ENCODE assay signal across 25 cellular contexts in the genomic region with DNA sequence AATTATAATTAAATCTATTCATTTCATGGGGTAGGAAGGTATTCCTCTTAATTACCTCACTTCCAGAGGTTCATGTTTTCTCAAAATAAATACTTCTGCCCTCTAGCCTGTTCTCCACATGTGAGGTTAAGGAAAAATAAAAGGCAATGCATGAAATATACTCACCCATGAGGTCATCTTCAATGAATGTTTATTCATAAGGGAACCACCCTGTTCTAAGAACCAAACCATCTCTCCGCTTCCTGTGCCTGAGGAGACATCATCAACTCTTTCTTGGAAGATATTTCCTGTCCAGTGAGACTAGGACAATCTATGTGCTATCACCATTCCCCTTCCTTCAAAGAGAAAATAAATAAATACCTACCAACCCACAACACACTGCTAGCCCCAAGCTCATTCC.
"Had no signal": no experiment of that assay in that cellular context is flagged by ENCODE, and none has a peak within 500 bp of the region (broad histone marks: within the 10 kb centered on the region; RNA-seq: fewer than 3 reads in every experiment).

No MANE protein-coding gene starts in this region.

- FAIRE-seq: RCC 7860 had no signal

- H3K27me3 Mint-ChIP-seq: activated CD4-positive, alpha-beta T cell treated with anti-CD3 and anti-CD28 coated beads, Interleukin-2, amount 10 ng/mL, durations not matched to agents 7 days and 5 days; activated naive CD4-positive, alpha-beta T cell treated with anti-CD3 and anti-CD28 coated beads, Interleukin-2, amount 10 ng/mL, durations not matched to agents 7 days and 5 days; brain had no signal

- H3K27ac ChIP-seq: adrenal gland, ascending aorta, cardiac muscle cell, VCaP had no signal

- H3K36me3 ChIP-seq: adrenal gland, ascending aorta, cardiac muscle cell had no signal

- H3K36me3 Mint-ChIP-seq: activated CD4-positive, alpha-beta memory T cell treated with anti-CD3 and anti-CD28 coated beads for 36 hours; activated naive CD4-positive, alpha-beta T cell treated with anti-CD3 and anti-CD28 coated beads, Interleukin-2, amount 10 ng/mL, durations not matched to agents 7 days and 5 days; activated naive CD8-positive, alpha-beta T cell treated with anti-CD3 and anti-CD28 coated beads for 36 hours; brain had no signal

- H3K9me3 ChIP-seq: adrenal gland, ascending aorta had no signal

- H3K27ac Mint-ChIP-seq: activated CD4-positive, alpha-beta memory T cell treated with anti-CD3 and anti-CD28 coated beads for 36 hours; activated CD4-positive, alpha-beta T cell treated with anti-CD3 and anti-CD28 coated beads, Interleukin-2, amount 10 ng/mL, durations not matched to agents 7 days and 5 days; activated naive CD4-positive, alpha-beta T cell treated with anti-CD3 and anti-CD28 coated beads, Interleukin-2, amount 10 ng/mL, durations not matched to agents 7 days and 5 days; activated naive CD8-positive, alpha-beta T cell treated with anti-CD3 and anti-CD28 coated beads for 36 hours; activated T-helper 17 cell treated with anti-CD3 and anti-CD28 coated beads, Interleukin-2, amount 50 U/mL, for 72 hours; brain had no signal

- H3K27me3 ChIP-seq: adrenal gland, ascending aorta, cardiac muscle cell had no signal

- H3K4me3 Mint-ChIP-seq: activated CD4-positive, alpha-beta memory T cell treated with anti-CD3 and anti-CD28 coated beads for 36 hours; activated CD4-positive, alpha-beta T cell treated with anti-CD3 and anti-CD28 coated beads, Interleukin-2, amount 10 ng/mL, durations not matched to agents 7 days and 5 days; activated naive CD4-positive, alpha-beta T cell treated with anti-CD3 and anti-CD28 coated beads, Interleukin-2, amount 10 ng/mL, durations not matched to agents 7 days and 5 days; activated naive CD8-positive, alpha-beta T cell treated with anti-CD3 and anti-CD28 coated beads for 36 hours; activated T-helper 17 cell treated with anti-CD3 and anti-CD28 coated beads, Interleukin-2, amount 50 U/mL, for 72 hours; brain had no signal

- H3K9me3 Mint-ChIP-seq: activated CD4-positive, alpha-beta memory T cell treated with anti-CD3 and anti-CD28 coated beads for 36 hours; activated CD4-positive, alpha-beta T cell treated with anti-CD3 and anti-CD28 coated beads, Interleukin-2, amount 10 ng/mL, durations not matched to agents 7 days and 5 days; activated naive CD4-positive, alpha-beta T cell treated with anti-CD3 and anti-CD28 coated beads, Interleukin-2, amount 10 ng/mL, durations not matched to agents 7 days and 5 days; activated naive CD8-positive, alpha-beta T cell treated with anti-CD3 and anti-CD28 coated beads for 36 hours had no signal

- H3K4me1 ChIP-seq: adrenal gland, ascending aorta had no signal

- ATAC-seq: activated T-helper 17 cell treated with anti-CD3 and anti-CD28 coated beads, Interleukin-2, amount 50 U/mL, for 72 hours had no signal

- H3K4me3 ChIP-seq: adrenal gland, ascending aorta, cardiac muscle cell had no signal

- DNase-seq: activated CD4-positive, alpha-beta memory T cell treated with anti-CD3 and anti-CD28 coated beads for 36 hours; activated CD4-positive, alpha-beta T cell treated with anti-CD3 and anti-CD28 coated beads, Interleukin-2, amount 10 ng/mL, durations not matched to agents 7 days and 5 days; activated CD4-positive, CD25-positive, alpha-beta regulatory T cell; activated gamma-delta T cell; activated naive CD4-positive, alpha-beta T cell treated with anti-CD3 and anti-CD28 coated beads, Interleukin-2, amount 10 ng/mL, durations not matched to agents 7 days and 5 days; activated naive CD8-positive, alpha-beta T cell treated with anti-CD3 and anti-CD28 coated beads for 36 hours; activated T-cell treated with anti-CD3 and anti-CD28 coated beads for 4 hours; activated T-cell treated with anti-CD3 and anti-CD28 coated beads, Interleukin-2, amount 50 U/mL, for 48 hours; adrenal gland; NCI-H1105 treated with DMSO at 0.1 percent for 48 hours; NCI-H1436 treated with DMSO at 0.1 percent for 48 hours; NCI-H1930; NCI-H345; NCI-H510A; NCI-H526 treated with DMSO at 0.1 percent for 48 hours; NCI-H82; NK-92 treated with Interleukin-12 subunit alpha and Interleukin-12 subunit beta, amount 100 ng/mL, for 24 hours; SHP77 treated with DMSO at 0.1 percent for 48 hours; T-helper 1 cell had no signal

- H3K4me1 Mint-ChIP-seq: activated CD4-positive, alpha-beta T cell treated with anti-CD3 and anti-CD28 coated beads, Interleukin-2, amount 10 ng/mL, durations not matched to agents 7 days and 5 days; activated naive CD4-positive, alpha-beta T cell treated with anti-CD3 and anti-CD28 coated beads, Interleukin-2, amount 10 ng/mL, durations not matched to agents 7 days and 5 days; activated naive CD8-positive, alpha-beta T cell treated with anti-CD3 and anti-CD28 coated beads for 36 hours; activated T-helper 17 cell treated with anti-CD3 and anti-CD28 coated beads, Interleukin-2, amount 50 U/mL, for 72 hours had no signal
